In the genomic region with DNA sequence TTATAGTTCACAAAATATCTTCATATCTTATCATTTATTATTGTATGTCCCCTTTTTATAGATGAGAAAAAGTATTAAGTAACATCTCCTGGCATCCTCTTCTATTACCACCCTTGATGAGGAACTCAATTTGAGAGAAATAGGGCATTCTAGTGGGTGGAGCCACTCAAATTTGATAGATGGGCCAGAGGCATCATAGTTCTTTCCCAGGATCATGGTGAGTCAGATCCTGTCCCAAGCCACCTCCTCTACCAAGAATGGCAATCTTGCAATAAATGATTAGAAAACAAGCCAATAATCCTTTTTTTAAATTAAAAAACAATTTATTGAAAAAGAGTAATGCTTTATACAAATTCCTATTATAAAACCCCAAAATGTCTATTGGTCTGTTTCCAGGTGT, we compare ENCODE assay signal across 22 cellular contexts. TPM values are rescaled to one million over a fixed set of nuclear protein-coding genes. Genes with fewer than 3 reads are reported as not detected.
DNase-seq lines count a peak whose midpoint lies in the region; ATAC-seq, FAIRE-seq and TF ChIP-seq lines count a peak whose summit lies in the region.
"Had no signal": no experiment of that assay in that cellular context is flagged by ENCODE, and none has a peak within 500 bp of the region (broad histone marks: within the 10 kb centered on the region; RNA-seq: fewer than 3 reads in every experiment).

No MANE protein-coding gene starts in this region.

- H3K79me2 ChIP-seq in keratinocyte (ENCODE audit: control insufficient read depth, insufficient read depth, low read length) = no peaks in the 10 kb centered on the region

- H3K36me3 ChIP-seq in bronchial epithelial cell (ENCODE audit: control insufficient read depth, insufficient read depth, low read length) = peaks cover 6% of the 10 kb centered on the region
- peaks cover 0 to 1% of the 10 kb centered on the region in 2 experiments for H3K36me3 ChIP-seq in keratinocyte (ENCODE audit: control insufficient read depth in 2 of 2, extremely low read depth in 1 of 2, insufficient read depth in 2 of 2, low read length in 2 of 2)
- H3K36me3 ChIP-seq: left ventricle myocardium inferior, tibial nerve had no signal

- dilution Hi-C loops in keratinocyte (cut with MboI; ENCODE audit: extremely low pct_ligation_motif_present, low sequenced_read_pairs) = no loop called here

- H4K20me1 ChIP-seq in keratinocyte (ENCODE audit: control insufficient read depth, extremely low read depth, insufficient read depth, low read length) = no peaks in the 10 kb centered on the region

- no peak overlapping the region for H3K4me2 ChIP-seq in keratinocyte (ENCODE audit: control insufficient read depth, extremely low read depth, insufficient read depth, low read depth, low read length)

- no peaks in the 10 kb centered on the region for H3K9me3 ChIP-seq in keratinocyte (ENCODE audit: control insufficient read depth, low read depth, low read length)
- H3K9me3 ChIP-seq: esophagus squamous epithelium, left ventricle myocardium inferior, tibial nerve had no signal

- CTCF ChIA-PET in Calu3 (lab: Charles Lee) = interaction anchor here (2.2 kb wide), 2 partner anchors 13 to 17 kb away, joined by 8 to 12 read pairs; a partner anchor contains a TSS

- no peaks in the 10 kb centered on the region for H3K9me3 Mint-ChIP-seq in Calu3 (ENCODE audit: low read depth, unreplicated experiment)
- H3K9me3 Mint-ChIP-seq: stimulated activated naive CD8-positive, alpha-beta T cell treated with anti-CD3 and anti-CD28 coated beads, Interleukin-15, Interleukin-2, amounts not matched to agents 100 ng/mL and 50 ng/mL, for 24 hours; T-helper 1 cell treated with Interleukin-12 subunit alpha and Interleukin-12 subunit beta and Interleukin-4 antibody, amounts not matched to agents 30 μg/mL and 1 μg/mL, for 36 hours had no signal

- DNase-seq in Calu3 (peak; percentile 51), HT1080 (ENCODE audit: low read depth) (peak; percentile 80), bronchial epithelial cell (ENCODE audit: low read depth) (peak; percentile 85), keratinocyte (ENCODE audit: low read depth, low spot score) (no peak), Right ventricle myocardium superior (no peak), SIG-M5 (lab: John Stamatoyannopoulos, UW) (no peak), HuH-7.5 (ENCODE audit: low spot score) (no peak), retina (no peak)
- DNase-seq: activated CD4-positive, alpha-beta T cell treated with anti-CD3 and anti-CD28 coated beads, Interleukin-2, amount 50 U/mL, for 4 hours; activated gamma-delta T cell treated with Interleukin-2 at 50 U/mL for 16 hours; esophagus squamous epithelium; left ventricle myocardium inferior; NCI-H1436; NCI-H2171; NCI-H82; OCI-M1; small intestine; stimulated activated CD4-positive, alpha-beta T cell treated with anti-CD3 and anti-CD28 coated beads, Interleukin-4, amount 100 ng/mL, for 1 hour had no signal

- H3K4me3 Mint-ChIP-seq in Calu3 (ENCODE audit: low read depth, unreplicated experiment) = no peak overlapping the region
- H3K4me3 Mint-ChIP-seq: T-helper 1 cell treated with Interleukin-12 subunit alpha and Interleukin-12 subunit beta and Interleukin-4 antibody, amounts not matched to agents 30 μg/mL and 1 μg/mL, for 36 hours had no signal

- H3K27ac ChIP-seq in keratinocyte (ENCODE audit: control insufficient read depth, insufficient read depth, low read length) = peak overlapping the region; percentile 80
- H3K27ac ChIP-seq: left ventricle myocardium inferior, tibial nerve had no signal

- TF ChIP-seq CTCF in Calu3 (IDR thresholded peaks at IDR 0.05; ENCODE audit: unreplicated experiment) (no peak), bronchial epithelial cell (IDR thresholded peaks at IDR 0.05; ENCODE audit: insufficient read depth, low read length, severe bottlenecking) (no peak), keratinocyte (optimal IDR thresholded peaks at IDR 0.05 in 1 of 3, IDR thresholded peaks at IDR 0.05 in 1 of 3, conservative IDR thresholded peaks at IDR 0.05 in 1 of 3; ENCODE audit: extremely low read depth in 1 of 3, insufficient read depth in 2 of 3, low read length in 3 of 3) (no peak)

- FAIRE-seq in bronchial epithelial cell (lab: Jason Lieb, UNC) = no peak
- peak; percentile 55 for FAIRE-seq in keratinocyte (lab: Jason Lieb, UNC)
- FAIRE-seq: GM18507, small intestine had no signal

- ATAC-seq in Right ventricle myocardium superior (ENCODE audit: poor library complexity) = no peak

- H3K27me3 ChIP-seq in bronchial epithelial cell (ENCODE audit: control insufficient read depth, insufficient read depth, low read length) (no peaks in the 10 kb centered on the region), keratinocyte (ENCODE audit: control insufficient read depth, extremely low read depth, insufficient read depth, low read length) (no peaks in the 10 kb centered on the region)
- H3K27me3 ChIP-seq: esophagus squamous epithelium, tibial nerve had no signal

- H3K36me3 Mint-ChIP-seq in Calu3 (ENCODE audit: insufficient read depth, unreplicated experiment) = peaks cover 71% of the 10 kb centered on the region

- H3K4me1 Mint-ChIP-seq in Calu3 (ENCODE audit: low read depth, unreplicated experiment) = peaks cover 74% of the 10 kb centered on the region

- H3K4me3 ChIP-seq in bronchial epithelial cell (ENCODE audit: low read depth, low read length) = no peak overlapping the region
- H3K4me3 ChIP-seq in keratinocyte (ENCODE audit: control insufficient read depth in 2 of 3, extremely low read depth in 1 of 3, insufficient read depth in 2 of 3, low read depth in 1 of 3, low read length in 3 of 3) = no peak overlapping the region
- H3K4me3 ChIP-seq: esophagus squamous epithelium, left ventricle myocardium inferior, tibial nerve had no signal

- H3K27me3 Mint-ChIP-seq in Calu3 (ENCODE audit: unreplicated experiment) = no peaks in the 10 kb centered on the region

- peaks cover 55% of the 10 kb centered on the region for H3K4me1 ChIP-seq in keratinocyte (ENCODE audit: control insufficient read depth, extremely low read depth, insufficient read depth, low read length)
- H3K4me1 ChIP-seq: left ventricle myocardium inferior had no signal

- no peaks in the 10 kb centered on the region for H3K9me1 ChIP-seq in keratinocyte (ENCODE audit: control insufficient read depth, extremely low read depth, insufficient read depth, low read length)

- intact Hi-C loops in Calu3 (cut with micrococcal nuclease; ENCODE audit: unreplicated experiment) = no loop called here
- intact Hi-C loops in Right ventricle myocardium superior (cut with DNase I) = no loop called here

- no peak overlapping the region for H3K9ac ChIP-seq in keratinocyte (ENCODE audit: control insufficient read depth, extremely low read depth, insufficient read depth, low read length)

- no peak overlapping the region for H2AFZ ChIP-seq in keratinocyte (ENCODE audit: control insufficient read depth, low read length)

- peak overlapping the region; percentile 90 for H3K27ac Mint-ChIP-seq in Calu3 (ENCODE audit: unreplicated experiment)
- H3K27ac Mint-ChIP-seq: T-helper 1 cell treated with Interleukin-12 subunit alpha and Interleukin-12 subunit beta and Interleukin-4 antibody, amounts not matched to agents 30 μg/mL and 1 μg/mL, for 36 hours had no signal

- BruUV-seq in Calu3 (replicated peaks; lab: Mats Ljungman, UMichigan) = no TSS peak

RNA-seq across cellular contexts. Expression of a gene that starts 16.8 kb away (rescaled TPM):
- total RNA-seq in Calu3 (2022) (204 and 253 TPM in 2 replicates), bronchial epithelial cell (26.6 and 73.2 TPM in 2 replicates), Right ventricle myocardium superior (not detected)
- total RNA-seq in HT1080 (2014; rRNA removed; shearing (Covaris generic)) = 0.20 and 0.37 TPM in 2 replicates
- polyA plus RNA-seq in HT1080 (2015; cell fraction: cytosol; rRNA removed) = 0.01 and 0.02 TPM in 2 replicates
- polyA plus RNA-seq in HT1080 (2015; cell fraction: nucleus; rRNA removed) = 0.06 and 0.18 TPM in 2 replicates
- 126 to 406 TPM (median 218 TPM) in 3 replicates for polyA plus RNA-seq in keratinocyte
- 145 TPM for polyA plus RNA-seq in keratinocyte (2011; ENCODE audit: low read depth)
- 142 and 283 TPM in 2 replicates for polyA plus RNA-seq in keratinocyte (2011; cell fraction: cytosol; rRNA removed)
- polyA plus RNA-seq in keratinocyte (2011; cell fraction: nucleus; rRNA removed) = 856 and 1,206 TPM in 2 replicates
- polyA plus RNA-seq in keratinocyte (2012; ENCODE audit: low replicate concordance) = 97.6 and 476 TPM in 2 replicates
- polyA minus RNA-seq in keratinocyte = 95.8 to 637 TPM (median 395 TPM) in 3 replicates
- polyA minus RNA-seq in keratinocyte (2011; cell fraction: cytosol; rRNA and poly(A)+ RNA removed) = 140 TPM
- polyA minus RNA-seq in keratinocyte (2011; cell fraction: nucleus; rRNA and poly(A)+ RNA removed) = 726 and 1,190 TPM in 2 replicates

Comparison
In these comparisons a context has a peak if more than half of its experiments do, and no peak if none do; other contexts are left out.
1. DNase-seq: peak in Calu3 (single experiment), HT1080 (single experiment) and bronchial epithelial cell (single experiment); none in keratinocyte (single experiment), Right ventricle myocardium superior (single experiment), SIG-M5 (single experiment), HuH-7.5 (single experiment) and retina (single experiment).
2. RNA of a gene that starts 16.8 kb away (total RNA-seq): 204 to 253 TPM in Calu3 and 26.6 to 73.2 TPM in bronchial epithelial cell; 0.20 to 0.37 TPM in HT1080 and not detected in Right ventricle myocardium superior (single experiment); every median in the first group is over 10 times any median in the second.